ENCODE assay signal across 8 cellular contexts in genomic region chr12:48681738-48682532, GRCh38. TPM values are rescaled to one million over a fixed set of nuclear protein-coding genes. Genes with fewer than 3 reads are reported as not detected.
DNase-seq lines count a peak whose midpoint lies in the region; ATAC-seq and TF ChIP-seq lines count a peak whose summit lies in the region.

Gene KANSL2 (minus strand): TSS chr12:48682238. CDS start chr12:48681632, 606 bp downstream.

- H3K4me3 ChIP-seq in left lung, result peak within 1 kb of the TSS; percentile 76 to 77

- no peaks in the 10 kb centered on the region for H3K9me3 ChIP-seq in left lung

- intact Hi-C loops in dendritic cell treated with granulocyte-macrophage colony-stimulating factor and Interleukin-4, amounts not matched to agents 40 ng/mL and 50 ng/mL, for 4 days (cut with micrococcal nuclease), result loop anchor here (1.0 kb wide), 1 partner anchor 34 kb away; the partner anchor contains the start of gene CCNT1
- intact Hi-C loops in left lung (cut with DNase I), result no loop called here

- H3K27me3 ChIP-seq in left lung, result no peaks in the 10 kb centered on the region

- peaks cover 38 to 51% of the 10 kb centered on the region in 2 donors for H3K4me1 ChIP-seq in left lung

- H3K36me3 Mint-ChIP-seq in dendritic cell treated with granulocyte-macrophage colony-stimulating factor and Interleukin-4, amounts not matched to agents 40 ng/mL and 50 ng/mL, for 4 days (ENCODE audit: low read depth), result peaks cover 38% of the 10 kb centered on the region

- DNase-seq in NCI-H774 (lab: John Stamatoyannopoulos, UW) (peak; percentile 99), left lung (peak; percentile 96 to 99)
- peak; percentile 98 for DNase-seq in activated CD4-positive, alpha-beta T cell treated with anti-CD3 and anti-CD28 coated beads, Interleukin-2, amount 50 U/mL, for 4 hours
- peak; percentile 91 to 95 for DNase-seq in stimulated activated CD4-positive, alpha-beta T cell treated with anti-CD3 and anti-CD28 coated beads, Interleukin-2, amount 100 ng/mL, for 48 hours

- peak within 1 kb of the TSS; percentile 96 for H3K27ac ChIP-seq in C4-2B
- peak within 1 kb of the TSS; percentile 92 to 93 for H3K27ac ChIP-seq in left lung

- no peaks in the 10 kb centered on the region for H3K9me3 Mint-ChIP-seq in dendritic cell treated with granulocyte-macrophage colony-stimulating factor and Interleukin-4, amounts not matched to agents 40 ng/mL and 50 ng/mL, for 4 days

- no peak for TF ChIP-seq CTCF in C4-2B (conservative IDR thresholded peaks at IDR 0.05)
- TF ChIP-seq CTCF in left lung (IDR thresholded peaks at IDR 0.05), result no peak

- H3K27me3 Mint-ChIP-seq in dendritic cell treated with granulocyte-macrophage colony-stimulating factor and Interleukin-4, amounts not matched to agents 40 ng/mL and 50 ng/mL, for 4 days, result no peaks in the 10 kb centered on the region

- peaks cover 0 to 33% of the 10 kb centered on the region in 2 donors for H3K36me3 ChIP-seq in left lung

- peak; percentile 99 for ATAC-seq in GM19395 (IDR thresholded peaks at IDR 0.05; ENCODE audit: unreplicated experiment)
- peak; percentile 98 for ATAC-seq in HG03565 (IDR thresholded peaks at IDR 0.05; ENCODE audit: unreplicated experiment)
- ATAC-seq in left lung, result peak; percentile 98

- H3K4me1 Mint-ChIP-seq in dendritic cell treated with granulocyte-macrophage colony-stimulating factor and Interleukin-4, amounts not matched to agents 40 ng/mL and 50 ng/mL, for 4 days (ENCODE audit: low read depth), result peaks cover 33% of the 10 kb centered on the region

- H3K27ac Mint-ChIP-seq in dendritic cell treated with granulocyte-macrophage colony-stimulating factor and Interleukin-4, amounts not matched to agents 40 ng/mL and 50 ng/mL, for 4 days, result peak within 1 kb of the TSS; percentile 98

- peak within 1 kb of the TSS; percentile 92 for H3K4me3 Mint-ChIP-seq in dendritic cell treated with granulocyte-macrophage colony-stimulating factor and Interleukin-4, amounts not matched to agents 40 ng/mL and 50 ng/mL, for 4 days

RNA-seq across cellular contexts. Expression of gene KANSL2, which starts in this region (rescaled TPM):
- total RNA-seq in left lung, result 10 to 100 TPM; 28.0 to 30.6 TPM

Comparison
In these comparisons a context has a peak if more than half of its experiments do, and no peak if none do; other contexts are left out.
1. Peak in every context shown above with its lines: DNase-seq, ATAC-seq, H3K4me3 ChIP-seq and H3K27ac ChIP-seq.